24 cellular contexts compared by ENCODE assay signal in the genomic region with DNA sequence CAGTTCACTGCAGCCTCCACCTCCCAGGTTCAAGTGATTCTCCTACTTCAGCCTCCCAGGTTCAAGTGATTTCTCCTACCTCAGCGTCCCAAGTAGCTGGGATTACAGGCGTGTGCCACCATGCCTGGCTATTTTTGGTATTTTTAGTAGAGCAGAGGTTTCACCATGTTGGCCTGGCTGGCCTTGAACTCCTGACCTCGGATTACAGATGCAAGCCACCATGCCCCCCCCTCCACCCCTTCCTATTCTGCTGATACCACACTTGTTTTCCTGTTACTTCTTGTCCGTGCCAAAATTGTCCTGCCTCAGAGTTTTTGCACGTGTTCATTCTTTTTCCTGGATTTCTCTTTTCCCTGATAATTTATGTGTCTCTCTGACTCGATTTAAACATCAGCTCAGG.
DNase-seq lines count a peak whose midpoint lies in the region; ATAC-seq, FAIRE-seq and TF ChIP-seq lines count a peak whose summit lies in the region.
"Had no signal": no experiment of that assay in that cellular context is flagged by ENCODE, and none has a peak within 500 bp of the region (broad histone marks: within the 10 kb centered on the region; RNA-seq: fewer than 3 reads in every experiment).

No MANE protein-coding gene starts in this region.

- ATAC-seq in left ventricle myocardium superior (no peak), HepG2 (no peak)
- no peak for ATAC-seq in activated CD8-positive, alpha-beta T cell treated with anti-CD3 and anti-CD28 coated beads, Interleukin-2, amount 10 ng/mL, durations not matched to agents 7 days and 5 days

- H3K36me3 Mint-ChIP-seq in activated CD8-positive, alpha-beta T cell treated with anti-CD3 and anti-CD28 coated beads, Interleukin-2, amount 10 ng/mL, durations not matched to agents 7 days and 5 days (ENCODE audit: low read depth) = peaks cover 30% of the 10 kb centered on the region

- TF ChIP-seq CTCF in HepG2 (CRISPR knock-in tag; IDR thresholded peaks at IDR 0.05) = no peak

- 95% methylated on average over 6 of the region's 6 CpGs for WGBS in HepG2 (ENCODE audit: low lambda C conversion rate)

- TF ChIP-seq POLR2A in HepG2 (IDR thresholded peaks at IDR 0.05; ENCODE audit: insufficient read depth in 1 of 2, low read depth in 2 of 2, low read length in 2 of 2) = no peak

- no peak overlapping the region for H3K27ac Mint-ChIP-seq in activated CD8-positive, alpha-beta T cell treated with anti-CD3 and anti-CD28 coated beads, Interleukin-2, amount 10 ng/mL, durations not matched to agents 7 days and 5 days

- POLR2A ChIA-PET in HepG2 (lab: Yijun Ruan, JAX) = no interaction called here
- POLR2A ChIA-PET in activated CD8-positive, alpha-beta T cell treated with anti-CD3 and anti-CD28 coated beads, Interleukin-2, amount 10 ng/mL, durations not matched to agents 7 days and 5 days (lab: Charles Lee) = no interaction called here

- H3K4me3 ChIP-seq in HepG2 (replicated peaks in 1 of 3; ENCODE audit: insufficient read depth in 1 of 3, low read depth in 2 of 3, low read length in 3 of 3) = no peak overlapping the region
- H3K4me3 ChIP-seq: GM23248, HAP-1 had no signal

- CTCF ChIA-PET in HepG2 (lab: Yijun Ruan, JAX; ENCODE audit: low intra/inter-chr PET ratio, low total read pairs) = no interaction called here
- CTCF ChIA-PET in activated CD8-positive, alpha-beta T cell treated with anti-CD3 and anti-CD28 coated beads, Interleukin-2, amount 10 ng/mL, durations not matched to agents 7 days and 5 days (lab: Charles Lee) = interaction anchor here (2.6 kb wide), 1 partner anchor 27 kb away, joined by 13 read pairs; no protein-coding TSS in a partner anchor

- H3K9ac ChIP-seq in HepG2 (ENCODE audit: insufficient read depth, low read depth, low read length) = no peak overlapping the region
- H3K9ac ChIP-seq: GM23248 had no signal

- no peak overlapping the region for H3K27ac ChIP-seq in HepG2 (ENCODE audit: extremely low read length, insufficient read depth, low read length)
- H3K27ac ChIP-seq: GM23248 had no signal

- H3K9me3 Mint-ChIP-seq in activated CD8-positive, alpha-beta T cell treated with anti-CD3 and anti-CD28 coated beads, Interleukin-2, amount 10 ng/mL, durations not matched to agents 7 days and 5 days (ENCODE audit: insufficient read depth) = peaks cover 5% of the 10 kb centered on the region

- no peaks in the 10 kb centered on the region for H3K27me3 Mint-ChIP-seq in activated CD8-positive, alpha-beta T cell treated with anti-CD3 and anti-CD28 coated beads, Interleukin-2, amount 10 ng/mL, durations not matched to agents 7 days and 5 days (ENCODE audit: low read depth)
- H3K27me3 Mint-ChIP-seq: CD4-positive, CD25-positive, alpha-beta regulatory T cell; CD8-positive, alpha-beta memory T cell; IgD-negative memory B cell had no signal

- peaks cover 2% of the 10 kb centered on the region; the same call in 1 of the 2 replicates for H4K20me1 ChIP-seq in HepG2 (ENCODE audit: insufficient read depth, low read length)

- H3K36me3 ChIP-seq in HepG2 (replicated peaks in 1 of 2; ENCODE audit: control insufficient read depth in 1 of 2, insufficient read depth in 2 of 2, low read length in 2 of 2) = no peaks in the 10 kb centered on the region
- H3K36me3 ChIP-seq: HAP-1 had no signal

- H3K4me3 Mint-ChIP-seq in activated CD8-positive, alpha-beta T cell treated with anti-CD3 and anti-CD28 coated beads, Interleukin-2, amount 10 ng/mL, durations not matched to agents 7 days and 5 days = no peak overlapping the region
- H3K4me3 Mint-ChIP-seq: CD4-positive, CD25-positive, alpha-beta regulatory T cell; CD8-positive, alpha-beta memory T cell; IgD-negative memory B cell had no signal

- peak; percentile 17 for DNase-seq in left ventricle myocardium superior
- DNase-seq in cardiac septum (ENCODE audit: low spot score) = no peak
- DNase-seq in dermis blood vessel endothelial cell = peak; percentile 8
- no peak for DNase-seq in HepG2 (ENCODE audit: low spot score)
- no peak for DNase-seq in COR-L47 (lab: John Stamatoyannopoulos, UW)
- DNase-seq in stimulated activated naive CD4-positive, alpha-beta T cell (lab: John Stamatoyannopoulos, UW) = no peak
- DNase-seq in activated CD8-positive, alpha-beta T cell treated with anti-CD3 and anti-CD28 coated beads, Interleukin-2, amount 10 ng/mL, durations not matched to agents 7 days and 5 days = no peak
- DNase-seq: ACHN; BE2C; C1 segment of cervical spinal cord; Caco-2; CD4-positive, CD25-positive, alpha-beta regulatory T cell; CD8-positive, alpha-beta memory T cell; DMS153; DMS79; GDM1; GM23248 had no signal

- H3K4me1 ChIP-seq in HepG2 (ENCODE audit: insufficient read depth, low read length) = no peaks in the 10 kb centered on the region; the same call in 1 of the 2 replicates
- H3K4me1 ChIP-seq: BE2C, Caco-2 had no signal

- intact Hi-C loops in left ventricle myocardium superior (cut with micrococcal nuclease) (no loop called here), cardiac septum (cut with DNase I) (no loop called here), HepG2 (cut with micrococcal nuclease; ENCODE audit: unreplicated experiment) (no loop called here)

- no peaks in the 10 kb centered on the region for H3K9me3 ChIP-seq in HepG2 (ENCODE audit: low read length)
- H3K9me3 ChIP-seq: BE2C, Caco-2, HAP-1 had no signal

- BruUV-seq in HepG2 (replicated peaks; lab: Mats Ljungman, UMichigan) = no TSS peak

- no peak overlapping the region for H2AFZ ChIP-seq in HepG2 (ENCODE audit: low read length)
- H2AFZ ChIP-seq: GM23248 had no signal

- no peak overlapping the region for H3K4me2 ChIP-seq in HepG2 (ENCODE audit: low read depth, low read length)

- FAIRE-seq in HepG2 (lab: Jason Lieb, UNC) = no peak
- FAIRE-seq: A204.1, D721Med, GM12892, GM18507, HTR-8/SVneo had no signal

- in situ Hi-C loops in HepG2 (cut with HindIII; ENCODE audit: extremely low pct_ligation_motif_present, low pct_unique_long_range_greater_than_20kb) = no loop called here

- no peaks in the 10 kb centered on the region for H3K27me3 ChIP-seq in HepG2 (ENCODE audit: control insufficient read depth in 1 of 2, insufficient read depth in 2 of 2, low read length in 2 of 2)
- H3K27me3 ChIP-seq: BE2C had no signal

- TF ChIP-seq EP300 in HepG2 (IDR thresholded peaks at IDR 0.05; ENCODE audit: low read depth in 2 of 2, low read length in 2 of 2) = no peak
- TF ChIP-seq EP300 in HepG2 (CRISPR knock-in tag; IDR thresholded peaks at IDR 0.05; ENCODE audit: borderline replicate concordance) = no peak

- peaks cover 5% of the 10 kb centered on the region for H3K4me1 Mint-ChIP-seq in activated CD8-positive, alpha-beta T cell treated with anti-CD3 and anti-CD28 coated beads, Interleukin-2, amount 10 ng/mL, durations not matched to agents 7 days and 5 days (ENCODE audit: low read depth)

- no peak for TF ChIP-seq RAD21 in HepG2 (CRISPR knock-in tag; IDR thresholded peaks at IDR 0.05)

- no peaks in the 10 kb centered on the region for H3K79me2 ChIP-seq in HepG2 (ENCODE audit: insufficient read depth, low read length)

TF ChIP-seq in HepG2, 621 proteins besides CTCF, POLR2A, EP300 and RAD21:
- TF ChIP-seq NR2F6 (IDR thresholded peaks at IDR 0.05) (0 out of 2 replicates have a peak, but pooled peaks have one; percentile 31), NR2F6 (CRISPR knock-in tag; IDR thresholded peaks at IDR 0.05) (no peak), GATA4 (IDR thresholded peaks at IDR 0.05; ENCODE audit: borderline replicate concordance, low read depth) (no peak)
TF ChIP-seq in HepG2: peak in this region for 1.

Comparison
In these comparisons a context has a peak if more than half of its experiments do, and no peak if none do; other contexts are left out.
1. DNase-seq: peak in left ventricle myocardium superior (single experiment) and dermis blood vessel endothelial cell (single experiment); none in cardiac septum (single experiment), HepG2 (single experiment), COR-L47 (single experiment), stimulated activated naive CD4-positive, alpha-beta T cell (0 of 6) and activated CD8-positive, alpha-beta T cell treated with anti-CD3 and anti-CD28 coated beads, Interleukin-2, amount 10 ng/mL, durations not matched to agents 7 days and 5 days (single experiment).